ENCODE assay signal across 16 cellular contexts in the genomic region with DNA sequence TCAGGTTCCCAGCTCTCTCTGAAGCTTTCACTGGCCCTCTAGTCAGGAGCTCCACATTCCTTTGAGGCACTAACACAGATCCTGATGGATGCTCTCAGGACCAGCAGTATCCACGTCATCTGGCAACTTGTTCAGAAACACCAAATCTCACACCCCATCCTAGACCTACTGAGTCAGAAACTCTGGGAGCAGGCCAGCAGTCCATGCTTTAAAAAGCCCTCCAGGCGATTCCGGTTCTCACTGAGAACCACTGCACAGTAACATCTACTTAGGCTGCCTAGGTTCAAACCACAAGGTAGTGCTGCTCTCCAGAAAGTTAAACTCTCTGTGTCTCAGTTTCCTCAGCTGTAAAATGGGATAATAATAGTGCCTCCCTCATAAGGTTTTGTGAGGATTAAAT. TPM values are rescaled to one million over a fixed set of nuclear protein-coding genes. Genes with fewer than 3 reads are reported as not detected.
"Had no signal": no experiment of that assay in that cellular context is flagged by ENCODE, and none has a peak within 500 bp of the region (broad histone marks: within the 10 kb centered on the region; RNA-seq: fewer than 3 reads in every experiment).

No MANE protein-coding gene starts in this region.

- H3K27me3 Mint-ChIP-seq: progenitor cell of endocrine pancreas had no signal

- H3K27me3 ChIP-seq: dorsolateral prefrontal cortex, right atrium auricular region, tibial nerve had no signal

- H3K4me1 ChIP-seq: right atrium auricular region, tibial nerve had no signal

- H3K27ac ChIP-seq: dorsolateral prefrontal cortex, right atrium auricular region, tibial nerve had no signal

- DNase-seq: activated CD4-positive, alpha-beta T cell treated with anti-CD3 and anti-CD28 coated beads, Interleukin-2, amount 10 ng/mL, durations not matched to agents 24 days and 14 days; activated CD8-positive, alpha-beta T cell treated with anti-CD3 and anti-CD28 coated beads, Interleukin-2, amount 10 ng/mL, durations not matched to agents 7 days and 5 days; activated gamma-delta T cell treated with Interleukin-2 at 50 U/mL for 16 hours; amygdala; dorsolateral prefrontal cortex; glutamatergic neuron; nephron progenitor cell; stimulated activated CD4-positive, alpha-beta T cell treated with anti-CD3 and anti-CD28 coated beads, Interleukin-2, amount 100 ng/mL, for 48 hours; stimulated activated naive CD4-positive, alpha-beta T cell; substantia nigra; T-helper 17 cell had no signal

- H3K27ac Mint-ChIP-seq: activated CD4-positive, alpha-beta T cell treated with anti-CD3 and anti-CD28 coated beads, Interleukin-2, amount 10 ng/mL, durations not matched to agents 24 days and 14 days; activated CD8-positive, alpha-beta T cell treated with anti-CD3 and anti-CD28 coated beads, Interleukin-2, amount 10 ng/mL, durations not matched to agents 7 days and 5 days; activated naive CD8-positive, alpha-beta T cell; nephron progenitor cell; progenitor cell of endocrine pancreas; T-helper 17 cell; WTC11 had no signal

- H3K9me3 ChIP-seq: right atrium auricular region, tibial nerve had no signal

- H3K36me3 ChIP-seq: right atrium auricular region had no signal

- H3K4me1 Mint-ChIP-seq: activated CD4-positive, alpha-beta T cell treated with anti-CD3 and anti-CD28 coated beads, Interleukin-2, amount 10 ng/mL, durations not matched to agents 24 days and 14 days; WTC11 had no signal

- ATAC-seq: activated CD8-positive, alpha-beta T cell treated with anti-CD3 and anti-CD28 coated beads, Interleukin-2, amount 10 ng/mL, durations not matched to agents 7 days and 5 days; T-helper 17 cell; WTC11 had no signal

- H3K4me3 Mint-ChIP-seq: activated CD4-positive, alpha-beta T cell treated with anti-CD3 and anti-CD28 coated beads, Interleukin-2, amount 10 ng/mL, durations not matched to agents 24 days and 14 days; activated CD8-positive, alpha-beta T cell treated with anti-CD3 and anti-CD28 coated beads, Interleukin-2, amount 10 ng/mL, durations not matched to agents 7 days and 5 days; activated naive CD8-positive, alpha-beta T cell; nephron progenitor cell; T-helper 17 cell; WTC11 had no signal

- H3K4me3 ChIP-seq: dorsolateral prefrontal cortex, right atrium auricular region, tibial nerve had no signal

RNA-seq across cellular contexts. Expression of gene CCDC158, which starts 55.3 kb away (rescaled TPM):
- total RNA-seq: activated CD4-positive, alpha-beta T cell treated with anti-CD3 and anti-CD28 coated beads, Interleukin-2, amount 10 ng/mL, durations not matched to agents 24 days and 14 days; activated CD8-positive, alpha-beta T cell treated with anti-CD3 and anti-CD28 coated beads, Interleukin-2, amount 10 ng/mL, durations not matched to agents 7 days and 5 days; progenitor cell of endocrine pancreas; T-helper 17 cell had no signal
